1 cellular context compared by ENCODE assay signal in genomic region chr7:129721139-129721538, GRCh38.
TF ChIP-seq lines count a peak whose summit lies in the region.

No MANE protein-coding gene starts in this region.

TF ChIP-seq in IMR-90, 13 proteins besides CTCF, POLR2A, EP300 and RAD21:
- TF ChIP-seq MXI1 (IDR thresholded peaks at IDR 0.05; ENCODE audit: borderline replicate concordance, low read depth, low read length) = no peak
- peak; percentile 64; the same call in 1 of the 2 replicates for TF ChIP-seq CEBPB (IDR thresholded peaks at IDR 0.05; ENCODE audit: low read depth, low read length)
- no peak for TF ChIP-seq BHLHE40 (IDR thresholded peaks at IDR 0.05; ENCODE audit: low read depth, low read length)
